Comparison of ENCODE assay signal across 27 cellular contexts in the genomic region with DNA sequence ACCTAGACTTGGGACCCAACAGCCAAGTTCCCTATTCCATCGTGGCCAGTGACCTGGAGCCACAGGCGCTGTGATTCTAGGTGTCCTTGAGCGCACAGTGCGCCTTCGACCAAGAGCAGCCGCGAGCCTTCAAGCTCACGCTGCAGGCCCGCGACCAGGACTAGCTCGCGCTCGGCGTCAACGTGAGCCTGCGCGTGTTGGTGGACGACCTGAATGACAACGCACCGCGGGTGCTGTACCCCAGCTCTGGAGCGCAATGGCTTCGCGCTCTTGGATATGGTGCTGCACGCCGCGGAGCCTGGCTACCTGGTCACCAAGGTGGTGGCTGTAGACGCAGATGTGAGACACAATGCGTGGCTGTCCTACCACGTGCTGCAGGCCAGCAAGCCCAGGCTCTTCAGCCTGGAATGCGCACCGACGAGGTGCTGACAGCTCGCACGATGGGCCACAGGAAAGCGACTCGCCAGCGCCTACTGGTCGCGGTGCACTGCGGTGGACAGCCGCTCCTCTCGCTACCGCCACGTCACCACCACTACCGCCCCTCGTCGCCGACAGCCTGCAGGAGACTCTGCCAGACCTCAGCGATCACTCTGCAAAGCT. TPM values are rescaled to one million over a fixed set of nuclear protein-coding genes. Genes with fewer than 3 reads are reported as not detected.
"Had no signal": no experiment of that assay in that cellular context is flagged by ENCODE, and none has a peak within 500 bp of the region (broad histone marks: within the 10 kb centered on the region; RNA-seq: fewer than 3 reads in every experiment).

No MANE protein-coding gene starts in this region.

- H3K4me1 ChIP-seq: body of pancreas, tibial artery had no signal

- H3K4me3 Mint-ChIP-seq: activated CD4-positive, alpha-beta memory T cell treated with anti-CD3 and anti-CD28 coated beads for 36 hours; activated naive CD4-positive, alpha-beta T cell treated with anti-CD3 and anti-CD28 coated beads for 36 hours; activated naive CD8-positive, alpha-beta T cell treated with anti-CD3 and anti-CD28 coated beads for 36 hours; activated T-helper 1 cell treated with anti-CD3 and anti-CD28 coated beads, Interleukin-12 subunit alpha, Interleukin-12 subunit beta, Interleukin-2, Interleukin-4 antibody, amounts not matched to agents 30 ng/mL and 10 ng/mL and 1 ng/mL, durations not matched to agents 14 hours and 24 hours and 36 hours; effector memory CD8-positive, alpha-beta T cell; nephron; stimulated activated effector memory CD8-positive, alpha-beta T cell treated with anti-CD3 and anti-CD28 coated beads, Interleukin-12 subunit alpha, Interleukin-12 subunit beta, amount 100 ng/mL, for 72 hours; stimulated activated naive CD8-positive, alpha-beta T cell treated with anti-CD3 and anti-CD28 coated beads, Interleukin-15, Interleukin-2, amounts not matched to agents 100 ng/mL and 50 ng/mL, for 24 hours had no signal

- H3K27ac ChIP-seq: adrenal gland, body of pancreas, coronary artery, neutrophil, skin epidermis, tibial artery, VCaP had no signal

- H3K9me3 ChIP-seq: adrenal gland, neutrophil had no signal

- DNase-seq: activated CD4-positive, alpha-beta memory T cell treated with anti-CD3 and anti-CD28 coated beads for 36 hours; activated CD4-positive, alpha-beta T cell treated with anti-CD3 and anti-CD28 coated beads for 48 hours; activated CD8-positive, alpha-beta memory T cell treated with anti-CD3 and anti-CD28 coated beads, Interleukin-2, amount 50 U/mL, for 4 hours; activated effector memory CD4-positive, alpha-beta T cell treated with anti-CD3 and anti-CD28 coated beads, Interleukin-2, amount 50 U/mL, for 16 hours; activated naive CD4-positive, alpha-beta T cell treated with anti-CD3 and anti-CD28 coated beads for 36 hours; activated naive CD8-positive, alpha-beta T cell treated with anti-CD3 and anti-CD28 coated beads for 36 hours; activated T-cell treated with anti-CD3 and anti-CD28 coated beads, Interleukin-2, amount 50 U/mL, for 1 hour; adrenal gland; aorta; body of pancreas; cerebellar nuclear complex; effector memory CD8-positive, alpha-beta T cell; head of caudate nucleus; stimulated activated CD4-positive, alpha-beta T cell treated with anti-CD3 and anti-CD28 coated beads, Interleukin-4, amount 100 ng/mL, for 24 hours; tibial artery had no signal

- FAIRE-seq: endothelial cell of umbilical vein had no signal

- H3K36me3 ChIP-seq: adrenal gland, neutrophil had no signal

- ATAC-seq: body of pancreas; effector memory CD8-positive, alpha-beta T cell; left lobe of liver; sciatic nerve; stimulated activated effector memory CD8-positive, alpha-beta T cell treated with anti-CD3 and anti-CD28 coated beads, Interleukin-12 subunit alpha, Interleukin-12 subunit beta, amount 100 ng/mL, for 72 hours had no signal

- H3K36me3 Mint-ChIP-seq: activated CD4-positive, alpha-beta memory T cell treated with anti-CD3 and anti-CD28 coated beads for 36 hours; activated naive CD8-positive, alpha-beta T cell treated with anti-CD3 and anti-CD28 coated beads for 36 hours; stimulated activated effector memory CD8-positive, alpha-beta T cell treated with anti-CD3 and anti-CD28 coated beads, Interleukin-12 subunit alpha, Interleukin-12 subunit beta, amount 100 ng/mL, for 72 hours had no signal

- H3K27me3 ChIP-seq: adrenal gland, body of pancreas, tibial artery had no signal

- H3K4me3 ChIP-seq: adrenal gland, body of pancreas, coronary artery, skin epidermis, tibial artery had no signal

- H3K4me1 Mint-ChIP-seq: activated naive CD8-positive, alpha-beta T cell treated with anti-CD3 and anti-CD28 coated beads for 36 hours; nephron; stimulated activated effector memory CD8-positive, alpha-beta T cell treated with anti-CD3 and anti-CD28 coated beads, Interleukin-12 subunit alpha, Interleukin-12 subunit beta, amount 100 ng/mL, for 72 hours had no signal

- H3K9me3 Mint-ChIP-seq: activated CD4-positive, alpha-beta memory T cell treated with anti-CD3 and anti-CD28 coated beads for 36 hours had no signal

- H3K27ac Mint-ChIP-seq: activated CD4-positive, alpha-beta memory T cell treated with anti-CD3 and anti-CD28 coated beads for 36 hours; activated naive CD4-positive, alpha-beta T cell treated with anti-CD3 and anti-CD28 coated beads for 36 hours; activated naive CD8-positive, alpha-beta T cell treated with anti-CD3 and anti-CD28 coated beads for 36 hours; activated T-helper 1 cell treated with anti-CD3 and anti-CD28 coated beads, Interleukin-12 subunit alpha, Interleukin-12 subunit beta, Interleukin-2, Interleukin-4 antibody, amounts not matched to agents 30 ng/mL and 10 ng/mL and 1 ng/mL, durations not matched to agents 14 hours and 24 hours and 36 hours; effector memory CD8-positive, alpha-beta T cell; nephron; stimulated activated effector memory CD8-positive, alpha-beta T cell treated with anti-CD3 and anti-CD28 coated beads, Interleukin-12 subunit alpha, Interleukin-12 subunit beta, amount 100 ng/mL, for 72 hours; stimulated activated naive CD8-positive, alpha-beta T cell treated with anti-CD3 and anti-CD28 coated beads, Interleukin-15, Interleukin-2, amounts not matched to agents 100 ng/mL and 50 ng/mL, for 24 hours had no signal

RNA-seq across cellular contexts. Expression of gene PCDHGA12, which starts 11.4 kb away (rescaled TPM):
- total RNA-seq: activated naive CD4-positive, alpha-beta T cell treated with anti-CD3 and anti-CD28 coated beads for 36 hours had no signal

RNA-seq across cellular contexts. Expression of gene PCDHGA11, which starts 20.8 kb away (rescaled TPM):
- total RNA-seq: activated CD8-positive, alpha-beta memory T cell treated with anti-CD3 and anti-CD28 coated beads for 36 hours had no signal

RNA-seq across cellular contexts. Expression of gene PCDHGB7, which starts 24.2 kb away (rescaled TPM):
- total RNA-seq: activated CD8-positive, alpha-beta memory T cell treated with anti-CD3 and anti-CD28 coated beads for 36 hours; activated naive CD4-positive, alpha-beta T cell treated with anti-CD3 and anti-CD28 coated beads for 36 hours; activated naive CD8-positive, alpha-beta T cell treated with anti-CD3 and anti-CD28 coated beads for 36 hours had no signal

RNA-seq across cellular contexts. Expression of gene PCDHGB6, which starts 33.9 kb away (rescaled TPM):
- total RNA-seq: activated naive CD8-positive, alpha-beta T cell treated with anti-CD3 and anti-CD28 coated beads for 36 hours had no signal
